ENCODE assay signal across 20 cellular contexts in genomic region chr2:191225690-191226089, GRCh38. TPM values are rescaled to one million over a fixed set of nuclear protein-coding genes. Genes with fewer than 3 reads are reported as not detected.
DNase-seq lines count a peak whose midpoint lies in the region; ATAC-seq, FAIRE-seq and TF ChIP-seq lines count a peak whose summit lies in the region.
"Had no signal": no experiment of that assay in that cellular context is flagged by ENCODE, and none has a peak within 500 bp of the region (broad histone marks: within the 10 kb centered on the region; RNA-seq: fewer than 3 reads in every experiment).

No MANE protein-coding gene starts in this region.

- no peak for TF ChIP-seq RAD21 in A549 (conservative IDR thresholded peaks at IDR 0.05 in 1 of 2, IDR thresholded peaks at IDR 0.05 in 1 of 2)

- H2BK12ac ChIP-seq in mesenchymal stem cell (ENCODE audit: low read length in 2 of 2): no peak overlapping the region

- H3K27ac ChIP-seq in A549 (peak overlapping the region; percentile 2 to 62; a peak in 3 of 6 replicates), GM23248 (no peak overlapping the region), mesenchymal stem cell (ENCODE audit: low read length, poor library complexity, severe bottlenecking) (peak overlapping the region; percentile 37)
- H3K27ac ChIP-seq: BLaER1, C4-2B had no signal

- H4K20me1 ChIP-seq in GM23248 (ENCODE audit: insufficient read depth): no peaks in the 10 kb centered on the region
- H4K20me1 ChIP-seq: BLaER1 had no signal

- peaks cover 9% of the 10 kb centered on the region for H3K9me3 Mint-ChIP-seq in WTC11
- H3K9me3 Mint-ChIP-seq: CD4-positive, CD25-positive, alpha-beta regulatory T cell; CD8-positive, alpha-beta T cell; H9; HFFc6 had no signal

- FAIRE-seq in A549 (lab: Jason Lieb, UNC): no peak
- FAIRE-seq: G401.6, GM12878 had no signal

- DNase-seq in A549 (ENCODE audit: low read depth in 1 of 2, low spot score in 1 of 2) (no peak), GM23248 (no peak), WTC11 (ENCODE audit: low spot score) (no peak), mesenchymal stem cell (no peak), GDM1 (lab: John Stamatoyannopoulos, UW) (no peak)
- DNase-seq in stimulated activated CD4-positive, alpha-beta T cell treated with anti-CD3 and anti-CD28 coated beads, Interleukin-12 subunit alpha, Interleukin-12 subunit beta, amount 100 ng/mL, for 4 hours: no peak
- DNase-seq: Caco-2; CD4-positive, CD25-positive, alpha-beta regulatory T cell; CD8-positive, alpha-beta T cell; DMS153; DND-41; H9; HFFc6 had no signal

- H3K27me3 ChIP-seq in GM23248 (replicated peaks; ENCODE audit: insufficient read depth): no peaks in the 10 kb centered on the region
- H3K27me3 ChIP-seq in mesenchymal stem cell (ENCODE audit: control insufficient read depth in 1 of 2, insufficient read depth in 1 of 2, low read length in 2 of 2): no peaks in the 10 kb centered on the region
- H3K27me3 ChIP-seq: BLaER1 had no signal

- no peak overlapping the region for H3K23ac ChIP-seq in mesenchymal stem cell (ENCODE audit: low read length in 2 of 2)

- no peak overlapping the region for H2BK15ac ChIP-seq in mesenchymal stem cell (ENCODE audit: low read depth, poor library complexity, severe bottlenecking)

- no peak for TF ChIP-seq POLR2A in A549 (IDR thresholded peaks at IDR 0.05; ENCODE audit: low read length)

- H3K4me3 ChIP-seq in A549: no peak overlapping the region
- H3K4me3 ChIP-seq in GM23248: no peak overlapping the region
- H3K4me3 ChIP-seq in mesenchymal stem cell (ENCODE audit: insufficient read depth in 1 of 2, low read depth in 1 of 2, low read length in 2 of 2): no peak overlapping the region
- H3K4me3 ChIP-seq: BLaER1, GM12878 had no signal

- H3K27me3 Mint-ChIP-seq in WTC11 (ENCODE audit: low read depth): no peaks in the 10 kb centered on the region
- H3K27me3 Mint-ChIP-seq: B cell; CD4-positive, CD25-positive, alpha-beta regulatory T cell had no signal

- no peak overlapping the region for H3K27ac Mint-ChIP-seq in WTC11
- H3K27ac Mint-ChIP-seq: B cell; CD4-positive, CD25-positive, alpha-beta regulatory T cell; CD8-positive, alpha-beta T cell; HFFc6 had no signal

- H3K4me2 ChIP-seq in A549 (peak overlapping the region; percentile 24), GM23248 (ENCODE audit: unreplicated experiment) (peak overlapping the region; percentile 0), mesenchymal stem cell (ENCODE audit: low read length, poor library complexity, severe bottlenecking) (no peak overlapping the region)
- H3K4me2 ChIP-seq: BLaER1 had no signal

- no peak overlapping the region for H3K14ac ChIP-seq in mesenchymal stem cell (ENCODE audit: low read length in 2 of 2)

- H3K9ac ChIP-seq in GM23248 (no peak overlapping the region), mesenchymal stem cell (ENCODE audit: low read length) (peak overlapping the region; percentile 23)
- H3K9ac ChIP-seq: BLaER1 had no signal

- TF ChIP-seq CTCF in A549 (IDR thresholded peaks at IDR 0.05) (no peak), WTC11 (IDR thresholded peaks at IDR 0.05) (no peak)

- H3K4me3 Mint-ChIP-seq in WTC11: no peak overlapping the region
- H3K4me3 Mint-ChIP-seq: B cell; CD4-positive, CD25-positive, alpha-beta regulatory T cell; CD8-positive, alpha-beta T cell; H9; HFFc6 had no signal

- H3K79me1 ChIP-seq in mesenchymal stem cell (replicated peaks; ENCODE audit: low read length, poor library complexity, severe bottlenecking): no peaks in the 10 kb centered on the region

- H2BK120ac ChIP-seq in mesenchymal stem cell (ENCODE audit: low read depth, low read length): no peak overlapping the region

- ATAC-seq in A549: no peak
- peak; percentile 61 for ATAC-seq in WTC11
- no peak for ATAC-seq in GM18867 (IDR thresholded peaks at IDR 0.05; ENCODE audit: unreplicated experiment)
- ATAC-seq: CD8-positive, alpha-beta T cell; GM12878; HCT116 had no signal

- CTCF ChIA-PET in A549 (lab: Yijun Ruan, JAX): no interaction called here
- CTCF ChIA-PET in WTC11 (lab: Charles Lee): no interaction called here

- TF ChIP-seq EP300 in A549 (IDR thresholded peaks at IDR 0.05): no peak

- peaks cover 16% of the 10 kb centered on the region for H3K4me1 Mint-ChIP-seq in WTC11
- H3K4me1 Mint-ChIP-seq: CD4-positive, CD25-positive, alpha-beta regulatory T cell had no signal

- no peak overlapping the region for H2AK5ac ChIP-seq in mesenchymal stem cell (ENCODE audit: low read length, severe bottlenecking)

- H3K4me1 ChIP-seq in A549 (peaks cover 18% of the 10 kb centered on the region), GM23248 (ENCODE audit: insufficient read depth) (peaks cover 40% of the 10 kb centered on the region), mesenchymal stem cell (ENCODE audit: control insufficient read depth, insufficient read depth, low read depth, low read length) (peaks cover 7% of the 10 kb centered on the region)
- H3K4me1 ChIP-seq: Caco-2 had no signal

- no peaks in the 10 kb centered on the region for H3K9me2 ChIP-seq in GM23248 (ENCODE audit: insufficient read depth)

- in situ Hi-C loops in GM23248 (cut with MboI): no loop called here

- WGBS in A549 (ENCODE audit: missing lambda C conversion rate): 52% methylated on average over 1 of the region's 1 CpG
- 71 to 82% methylated on average over 1 of the region's 1 CpG for WGBS in GM23248 (ENCODE audit: low coverage in 1 of 2, low lambda C conversion rate in 2 of 2, missing lambda C conversion rate in 2 of 2), 2 experiments
- no CpG with 5 or more reads among the region's 1 CpG for whole genome bisulfite sequencing in mesenchymal stem cell

- no peak overlapping the region for H3K4ac ChIP-seq in mesenchymal stem cell (ENCODE audit: low read depth in 1 of 2, low read length in 2 of 2)

- H4K8ac ChIP-seq in mesenchymal stem cell (ENCODE audit: low read length): no peak overlapping the region

- peaks cover 18% of the 10 kb centered on the region for H3F3A ChIP-seq in GM23248 (ENCODE audit: insufficient read depth)

- no peaks in the 10 kb centered on the region for H3K36me3 ChIP-seq in GM23248 (ENCODE audit: low read depth)
- H3K36me3 ChIP-seq in mesenchymal stem cell (ENCODE audit: control insufficient read depth in 1 of 2, insufficient read depth in 2 of 2, low read depth in 1 of 2, low read length in 2 of 2): no peaks in the 10 kb centered on the region
- H3K36me3 ChIP-seq: BLaER1 had no signal

- no peak overlapping the region for H4K91ac ChIP-seq in mesenchymal stem cell (ENCODE audit: low read length)

- no peak overlapping the region for H2BK5ac ChIP-seq in mesenchymal stem cell (ENCODE audit: low read depth, low read length, poor library complexity, severe bottlenecking)

- POLR2A ChIA-PET in A549 (lab: Yijun Ruan, JAX) (no interaction called here), WTC11 (lab: Charles Lee) (no interaction called here)

- H3K36me3 Mint-ChIP-seq in WTC11: no peaks in the 10 kb centered on the region
- H3K36me3 Mint-ChIP-seq: CD4-positive, CD25-positive, alpha-beta regulatory T cell; CD8-positive, alpha-beta T cell had no signal

- no peaks in the 10 kb centered on the region for H3K79me2 ChIP-seq in GM23248 (ENCODE audit: insufficient read depth)

- H3K9me3 ChIP-seq in A549 (0 out of 3 replicates have a peak, but pooled peaks cover 3% of the 10 kb centered on the region), GM23248 (ENCODE audit: low read depth) (no peaks in the 10 kb centered on the region), mesenchymal stem cell (ENCODE audit: control insufficient read depth, low read length) (no peaks in the 10 kb centered on the region)

- no peak overlapping the region for H3K18ac ChIP-seq in mesenchymal stem cell (ENCODE audit: low read depth in 1 of 2, low read length in 2 of 2)

- H2AFZ ChIP-seq in GM23248: no peak overlapping the region; the same call in 1 of the 2 replicates
- no peak overlapping the region for H2AFZ ChIP-seq in mesenchymal stem cell (ENCODE audit: low read depth, low read length)

TF ChIP-seq in A549, 52 proteins besides CTCF, POLR2A, EP300 and RAD21 (continues in another document):
- TF ChIP-seq KDM1A (IDR thresholded peaks at IDR 0.05; ENCODE audit: low read depth) (no peak), E2F6 (IDR thresholded peaks at IDR 0.05; ENCODE audit: borderline replicate concordance, low read depth) (no peak), ESRRA (IDR thresholded peaks at IDR 0.05; ENCODE audit: borderline replicate concordance, low read length) (no peak), RNF2 (IDR thresholded peaks at IDR 0.05; ENCODE audit: borderline replicate concordance, low read depth) (no peak), ZC3H11A (IDR thresholded peaks at IDR 0.05) (no peak), CBX8 (IDR thresholded peaks at IDR 0.05) (no peak), MYC (IDR thresholded peaks at IDR 0.05; ENCODE audit: borderline replicate concordance, low read length) (no peak)

TF ChIP-seq in WTC11, 78 proteins besides CTCF, POLR2A, EP300 and RAD21 (continues in another document):
- no peak for TF ChIP-seq MAX (CRISPR knock-in tag; IDR thresholded peaks at IDR 0.05)
- TF ChIP-seq HMGA2 (CRISPR knock-in tag; IDR thresholded peaks at IDR 0.05): no peak
- no peak for TF ChIP-seq ZNF396 (CRISPR knock-in tag; IDR thresholded peaks at IDR 0.05; ENCODE audit: borderline replicate concordance)
- no peak for TF ChIP-seq ATF2 (CRISPR knock-in tag; IDR thresholded peaks at IDR 0.05; ENCODE audit: borderline replicate concordance, low read depth)
- no peak for TF ChIP-seq ATF1 (CRISPR knock-in tag; IDR thresholded peaks at IDR 0.05)

RNA-seq across cellular contexts. Expression of gene MYO1B, which starts 19.5 kb away (rescaled TPM):
- polyA plus RNA-seq in A549 (2011; rRNA removed): 154 and 159 TPM in 2 replicates
- 37.0 and 40.3 TPM in 2 replicates for polyA plus RNA-seq in A549 (2012; cell fraction: cytosol; rRNA removed)
- polyA plus RNA-seq in A549 (2012; cell fraction: nucleus; rRNA removed): 28.8 and 43.5 TPM in 2 replicates
- 77.7 to 96.4 TPM (median 77.9 TPM) in 3 replicates for polyA plus RNA-seq in A549 (2017; fragmentation: RNase III; extraction: RNeasy Plus Mini Kit Qiagen cat#74134 plus additional on column Dnase treatment)
- polyA minus RNA-seq in A549 (2011; rRNA and poly(A)+ RNA removed): 106 and 112 TPM in 2 replicates
- 197 and 211 TPM in 2 replicates for total RNA-seq in GM23248 (2014; rRNA removed; shearing (Covaris generic))
- 120 and 126 TPM in 2 replicates for polyA plus RNA-seq in GM23248 (2016; fragmentation: Nextera tagmentation; extraction: Ambion mirVana)
- 39.0 to 43.6 TPM (median 43.5 TPM) in 3 replicates for total RNA-seq in WTC11 (2021)
- polyA plus RNA-seq in mesenchymal stem cell (2013, experiment 1 of 2): 35.3 TPM
- polyA plus RNA-seq in mesenchymal stem cell (2013, experiment 2 of 2): 35.3 TPM
- total RNA-seq: CD4-positive, CD25-positive, alpha-beta regulatory T cell had no signal
- polyA plus RNA-seq: CD4-positive, CD25-positive, alpha-beta regulatory T cell had no signal
